ENCODE assay signal across 1 cellular context in genomic region chr19:51733742-51734522, GRCh38.
TF ChIP-seq lines count a peak whose summit lies in the region.

No MANE protein-coding gene starts in this region.

TF ChIP-seq in GM23338, 12 proteins besides CTCF, POLR2A, EP300 and RAD21:
- TF ChIP-seq REST (IDR thresholded peaks at IDR 0.05; ENCODE audit: unreplicated experiment) = no peak
- no peak for TF ChIP-seq POLR2AphosphoS5 (IDR thresholded peaks at IDR 0.05; ENCODE audit: low read depth)
